ENCODE assay signal across 24 cellular contexts in genomic region chr18:26503382-26503781, GRCh38. TPM values are rescaled to one million over a fixed set of nuclear protein-coding genes. Genes with fewer than 3 reads are reported as not detected.
A peak's percentile ranks its signal among the peaks of the same experiment; 100 is the strongest.
DNase-seq lines count a peak whose midpoint lies in the region; ATAC-seq and TF ChIP-seq lines count a peak whose summit lies in the region.
"Had no signal": no experiment of that assay in that cellular context is flagged by ENCODE, and none has a peak within 500 bp of the region (broad histone marks: within the 10 kb centered on the region; RNA-seq: fewer than 3 reads in every experiment).

No MANE protein-coding gene starts in this region.

- H3K4me2 ChIP-seq in Loucy (ENCODE audit: low read depth, low read length, poor library complexity, severe bottlenecking) (peak overlapping the region; percentile 29), SK-N-SH (peak overlapping the region; percentile 65)
- H3K4me2 ChIP-seq: GM23338 had no signal

- peaks cover 29% of the 10 kb centered on the region for H3K4me1 Mint-ChIP-seq in nephron progenitor cell
- H3K4me1 Mint-ChIP-seq: central memory CD8-positive, alpha-beta T cell; GM23338; natural killer cell; stimulated activated naive CD8-positive, alpha-beta T cell treated with anti-CD3 and anti-CD28 coated beads, Interleukin-15, amount 100 ng/mL, for 72 hours had no signal

- H3K4me1 ChIP-seq in Loucy (ENCODE audit: insufficient read depth, low read length, poor library complexity, severe bottlenecking) (peaks cover 10% of the 10 kb centered on the region), SK-N-SH (ENCODE audit: control insufficient read depth in 1 of 2, insufficient read depth in 2 of 2, low read depth in 1 of 2, low read length in 1 of 2) (peaks cover 0 to 23% of the 10 kb centered on the region in 2 experiments; a peak in 2 of 4 replicates), esophagus squamous epithelium (peaks cover 0 to 30% (median 0%) of the 10 kb centered on the region in 3 donors)

- peak overlapping the region; percentile 50 for H3K27ac Mint-ChIP-seq in nephron progenitor cell
- H3K27ac Mint-ChIP-seq: activated CD8-positive, alpha-beta T cell treated with anti-CD3 and anti-CD28 coated beads, Interleukin-2, amount 10 ng/mL, durations not matched to agents 7 days and 5 days; CD4-positive, CD25-positive, alpha-beta regulatory T cell; effector memory CD8-positive, alpha-beta T cell; GM23338; immature natural killer cell; natural killer cell had no signal

- TF ChIP-seq CTCF in Loucy (conservative IDR thresholded peaks at IDR 0.05; ENCODE audit: low read length) (no peak), SK-N-SH (IDR thresholded peaks at IDR 0.05) (no peak), nephron progenitor cell (IDR thresholded peaks at IDR 0.05) (no peak), esophagus squamous epithelium (IDR thresholded peaks at IDR 0.05) (no peak)

- H3K36me3 ChIP-seq in Loucy (ENCODE audit: insufficient read depth, low read length) (no peaks in the 10 kb centered on the region), SK-N-SH (replicated peaks in 1 of 2; ENCODE audit: control insufficient read depth in 1 of 2, insufficient read depth in 2 of 2, low read length in 1 of 2) (peaks cover 6 to 13% of the 10 kb centered on the region in 2 experiments), esophagus squamous epithelium (peaks cover 0 to 35% (median 0%) of the 10 kb centered on the region in 3 donors)

- H3K9me3 ChIP-seq in Loucy (ENCODE audit: insufficient read depth, low read depth, low read length) (no peaks in the 10 kb centered on the region), SK-N-SH (no peaks in the 10 kb centered on the region), esophagus squamous epithelium (no peaks in the 10 kb centered on the region)
- H3K9me3 ChIP-seq: tibial nerve had no signal

- TF ChIP-seq POLR2A in esophagus squamous epithelium (IDR thresholded peaks at IDR 0.05) = no peak

- 27% methylated on average over 7 of the region's 7 CpGs for WGBS in SK-N-SH (ENCODE audit: low lambda C conversion rate)
- WGBS in esophagus squamous epithelium, 2 donors = 36 to 73% methylated on average over 7 of the region's 7 CpGs

- H3K36me3 Mint-ChIP-seq in nephron progenitor cell (ENCODE audit: low read depth) = peaks cover 68% of the 10 kb centered on the region
- H3K36me3 Mint-ChIP-seq: CD4-positive, CD25-positive, alpha-beta regulatory T cell; natural killer cell had no signal

- ATAC-seq in left lobe of liver (no peak), Right ventricle myocardium inferior (no peak)
- ATAC-seq: activated CD4-positive, CD25-positive, alpha-beta regulatory T cell treated with anti-CD3 and anti-CD28 coated beads, Interleukin-2, amount 50 U/mL, for 24 hours; activated CD8-positive, alpha-beta T cell treated with anti-CD3 and anti-CD28 coated beads, Interleukin-2, amount 10 ng/mL, durations not matched to agents 7 days and 5 days; effector memory CD8-positive, alpha-beta T cell; GM23338; natural killer cell; stimulated activated naive CD8-positive, alpha-beta T cell treated with anti-CD3 and anti-CD28 coated beads, Interleukin-15, amount 100 ng/mL, for 72 hours had no signal

- H3F3A ChIP-seq in Loucy (ENCODE audit: low read depth) (no peaks in the 10 kb centered on the region), SK-N-SH (replicated peaks; ENCODE audit: insufficient read depth) (no peaks in the 10 kb centered on the region)

- no peaks in the 10 kb centered on the region for H4K20me1 ChIP-seq in Loucy (ENCODE audit: insufficient read depth, low read length, poor library complexity, severe bottlenecking)
- H4K20me1 ChIP-seq in SK-N-SH (ENCODE audit: insufficient read depth) = no peaks in the 10 kb centered on the region

- H3K27ac ChIP-seq in SK-N-SH (ENCODE audit: low read depth in 2 of 2, low read length in 1 of 2) (peak overlapping the region; percentile 3 to 90; a peak in 2 of 4 replicates), epithelial cell of prostate (peak overlapping the region; percentile 39), esophagus squamous epithelium (no peak overlapping the region)

- intact Hi-C loops in esophagus squamous epithelium (cut with DNase I) (no loop called here), Right ventricle myocardium inferior (cut with DNase I) (no loop called here)

- TF ChIP-seq RAD21 in SK-N-SH (IDR thresholded peaks at IDR 0.05; ENCODE audit: low read length) = peak; percentile 23; the same call in 1 of the 2 replicates

- DNase-seq in SK-N-SH = peak; percentile 63
- no peak for DNase-seq in epithelial cell of prostate (ENCODE audit: low read depth, low spot score)
- no peak for DNase-seq in nephron progenitor cell
- no peak for DNase-seq in left lobe of liver (ENCODE audit: low spot score)
- no peak for DNase-seq in esophagus squamous epithelium (lab: John Stamatoyannopoulos, UW)
- DNase-seq in Right ventricle myocardium inferior (ENCODE audit: missing footprints) = no peak
- DNase-seq in stimulated activated CD4-positive, alpha-beta T cell treated with anti-CD3 and anti-CD28 coated beads, Interleukin-12 subunit alpha, Interleukin-12 subunit beta, amount 100 ng/mL, for 4 hours = no peak
- DNase-seq: activated CD8-positive, alpha-beta T cell treated with anti-CD3 and anti-CD28 coated beads, Interleukin-2, amount 10 ng/mL, durations not matched to agents 7 days and 5 days; activated naive CD4-positive, alpha-beta T cell treated with Interleukin-2 at 50 U/mL for 16 hours; activated T-cell treated with anti-CD3 and anti-CD28 coated beads, Interleukin-2, amount 50 U/mL, for 1 hour; CD4-positive, CD25-positive, alpha-beta regulatory T cell; effector memory CD8-positive, alpha-beta T cell; immature natural killer cell; IMR-90; natural killer cell; NCI-H146; NK-92 treated with Interleukin-12 subunit alpha and Interleukin-12 subunit beta, amount 100 ng/mL, for 24 hours; stimulated activated CD4-positive, alpha-beta T cell treated with anti-CD3 and anti-CD28 coated beads, Interleukin-4, amount 100 ng/mL, for 4 hours; stimulated activated naive CD8-positive, alpha-beta T cell treated with anti-CD3 and anti-CD28 coated beads, Interleukin-15, amount 100 ng/mL, for 72 hours had no signal

- no peaks in the 10 kb centered on the region for H3K79me2 ChIP-seq in Loucy (ENCODE audit: insufficient read depth, low read length)
- H3K79me2 ChIP-seq in SK-N-SH (ENCODE audit: insufficient read depth) = 0 out of 2 replicates have a peak, but pooled peaks cover 3% of the 10 kb centered on the region

- CTCF ChIA-PET in SK-N-SH (lab: Yijun Ruan, JAX) = interaction anchor here (1.1 to 1.7 kb wide), 2 partner anchors 13 to 44 kb away, joined by 3 to 4 read pairs; no protein-coding TSS in a partner anchor

- H3K4me3 ChIP-seq in Loucy (ENCODE audit: low read length, poor library complexity, severe bottlenecking) (no peak overlapping the region), SK-N-SH (ENCODE audit: low read depth in 2 of 2, low read length in 1 of 2) (peak overlapping the region in 1 of 2 experiments; percentile 38; a peak in 2 of 4 replicates), esophagus squamous epithelium (no peak overlapping the region)
- H3K4me3 ChIP-seq: GM23338, tibial nerve had no signal

- H3K27me3 ChIP-seq in Loucy (ENCODE audit: insufficient read depth, low read length, poor library complexity, severe bottlenecking) (no peaks in the 10 kb centered on the region), SK-N-SH (ENCODE audit: insufficient read depth) (no peaks in the 10 kb centered on the region), esophagus squamous epithelium (no peaks in the 10 kb centered on the region)
- H3K27me3 ChIP-seq: tibial nerve had no signal

- H2AFZ ChIP-seq in Loucy (ENCODE audit: low read length) (no peak overlapping the region), SK-N-SH (ENCODE audit: low read depth) (peak overlapping the region; percentile 45)
- H2AFZ ChIP-seq: GM23338 had no signal

- H3K4me3 Mint-ChIP-seq in nephron progenitor cell = no peak overlapping the region
- H3K4me3 Mint-ChIP-seq: activated CD8-positive, alpha-beta T cell treated with anti-CD3 and anti-CD28 coated beads, Interleukin-2, amount 10 ng/mL, durations not matched to agents 7 days and 5 days; CD4-positive, CD25-positive, alpha-beta regulatory T cell; central memory CD8-positive, alpha-beta T cell; effector memory CD8-positive, alpha-beta T cell; GM23338; immature natural killer cell; natural killer cell; stimulated activated naive CD8-positive, alpha-beta T cell treated with anti-CD3 and anti-CD28 coated beads, Interleukin-15, amount 100 ng/mL, for 72 hours had no signal

- no peaks in the 10 kb centered on the region for H3K9me2 ChIP-seq in Loucy (replicated peaks; ENCODE audit: low read depth, low read length)
- no peaks in the 10 kb centered on the region for H3K9me2 ChIP-seq in SK-N-SH

- peak in 1 of 2 experiments; percentile 56; a peak in 1 of 4 replicates for TF ChIP-seq EP300 in SK-N-SH (IDR thresholded peaks at IDR 0.05; ENCODE audit: borderline replicate concordance in 1 of 2, low read depth in 1 of 2, low read length in 1 of 2)

- H3K9ac ChIP-seq in Loucy (ENCODE audit: low read depth, low read length, poor library complexity, severe bottlenecking) (no peak overlapping the region), SK-N-SH (peak overlapping the region; percentile 18; the same call in 1 of the 2 replicates)

- H3K9me3 Mint-ChIP-seq in nephron progenitor cell = peaks cover 10% of the 10 kb centered on the region
- H3K9me3 Mint-ChIP-seq: central memory CD8-positive, alpha-beta T cell; effector memory CD8-positive, alpha-beta T cell; GM23338; immature natural killer cell; natural killer cell; stimulated activated naive CD8-positive, alpha-beta T cell treated with anti-CD3 and anti-CD28 coated beads, Interleukin-15, amount 100 ng/mL, for 72 hours had no signal

- H3K27me3 Mint-ChIP-seq in nephron progenitor cell (ENCODE audit: low read depth, poor library complexity) = peaks cover 4% of the 10 kb centered on the region
- H3K27me3 Mint-ChIP-seq: CD4-positive, CD25-positive, alpha-beta regulatory T cell; central memory CD8-positive, alpha-beta T cell; effector memory CD8-positive, alpha-beta T cell; stimulated activated naive CD8-positive, alpha-beta T cell treated with anti-CD3 and anti-CD28 coated beads, Interleukin-15, amount 100 ng/mL, for 72 hours had no signal

- POLR2A ChIA-PET in SK-N-SH (lab: Yijun Ruan, JAX) = interaction anchor here (2.2 kb wide), 1 partner anchor 45 kb away, joined by 11 read pairs; the partner anchor contains the start of gene KCTD1

TF ChIP-seq in SK-N-SH, 30 proteins besides CTCF, POLR2A, EP300 and RAD21 (continues in another document):
- peak; percentile 64; the same call in 1 of the 2 replicates for TF ChIP-seq FOXJ3 (CRISPR knock-in tag; IDR thresholded peaks at IDR 0.05)
- no peak for TF ChIP-seq FOSL2 (IDR thresholded peaks at IDR 0.05; ENCODE audit: borderline replicate concordance, low read depth)
- no peak for TF ChIP-seq FOXM1 (IDR thresholded peaks at IDR 0.05; ENCODE audit: low read depth)

RNA-seq across cellular contexts. Expression of gene KCTD1, which starts 45.0 kb away (rescaled TPM):
- 6.4 and 12.8 TPM in 2 replicates for polyA plus RNA-seq in SK-N-SH (2012; rRNA removed)
- 12.7 and 15.4 TPM in 2 replicates for polyA plus RNA-seq in SK-N-SH (2012; cell fraction: cytosol; rRNA removed)
- polyA plus RNA-seq in SK-N-SH (2012; cell fraction: nucleus; rRNA removed) = 11.7 and 14.7 TPM in 2 replicates
- total RNA-seq in left lobe of liver (5.0 TPM), esophagus squamous epithelium (10 to 100 TPM; 46.0 to 67.1 (median 56.6) TPM), Right ventricle myocardium inferior (15.4 TPM)

Comparison
In these comparisons a context has a peak if more than half of its experiments do, and no peak if none do; other contexts are left out.
1. H3K27ac ChIP-seq: peak in SK-N-SH (2 of 2) and epithelial cell of prostate (single experiment); none in esophagus squamous epithelium (0 of 4).